Comparison of ENCODE assay signal across 16 cellular contexts in the genomic region with DNA sequence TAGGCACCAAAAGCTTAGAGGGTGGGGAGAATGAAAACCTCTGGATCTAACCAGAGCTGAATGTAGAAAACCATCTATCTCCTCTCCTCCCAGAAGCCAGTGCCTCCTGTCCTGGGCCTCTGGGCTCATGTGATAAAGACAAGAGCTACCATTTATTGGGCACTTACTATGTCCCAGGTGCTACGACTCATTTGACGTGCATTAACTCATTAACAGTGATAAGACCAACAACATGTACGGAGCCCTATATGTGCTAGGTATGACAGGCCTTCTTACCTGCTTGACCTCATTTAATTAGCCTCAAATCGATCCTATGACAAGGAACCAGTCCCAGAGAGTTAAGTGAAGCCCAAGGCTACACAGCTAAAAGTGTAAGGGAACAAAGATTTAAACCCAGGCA. TPM values are rescaled to one million over a fixed set of nuclear protein-coding genes. Genes with fewer than 3 reads are reported as not detected.
DNase-seq lines count a peak whose midpoint lies in the region; ATAC-seq and TF ChIP-seq lines count a peak whose summit lies in the region.
"Had no signal": no experiment of that assay in that cellular context is flagged by ENCODE, and none has a peak within 500 bp of the region (broad histone marks: within the 10 kb centered on the region; RNA-seq: fewer than 3 reads in every experiment).

No MANE protein-coding gene starts in this region.

- TF ChIP-seq POLR2A in prostate gland (IDR thresholded peaks at IDR 0.05), result no peak

- POLR2A ChIA-PET in HEK293 (lab: Yijun Ruan, JAX), result interaction anchor here (0.9 kb wide), 1 partner anchor 17 kb away, joined by 3 read pairs; no protein-coding TSS in a partner anchor

- H3K27me3 Mint-ChIP-seq in effector memory CD8-positive, alpha-beta T cell, result no peaks in the 10 kb centered on the region
- H3K27me3 Mint-ChIP-seq in type B pancreatic cell, result no peaks in the 10 kb centered on the region

- peak overlapping the region; percentile 48 for H3K27ac ChIP-seq in ACC112 (ENCODE audit: low read depth, low read length)
- H3K27ac ChIP-seq in HEK293 (ENCODE audit: extremely low read depth, low read depth, low read length), result no peak overlapping the region
- H3K27ac ChIP-seq in prostate gland, result peak overlapping the region; percentile 73 to 74
- H3K27ac ChIP-seq: BLaER1 treated with 17β-estradiol and CSF1 and Interleukin-3, amounts not matched to agents 10 nM and 100 nM had no signal

- TF ChIP-seq CTCF in HEK293 (tag by site-specific recombination; IDR thresholded peaks at IDR 0.05) (no peak), prostate gland (IDR thresholded peaks at IDR 0.05) (no peak), type B pancreatic cell (conservative IDR thresholded peaks at IDR 0.05) (no peak)

- CTCF ChIA-PET in HEK293 (lab: Yijun Ruan, JAX), result interaction anchor here (0.7 to 1.2 kb wide), 4 partner anchors 20 to 196 kb away, joined by 3 to 4 read pairs (median 3); no protein-coding TSS in a partner anchor

- H3K9me3 ChIP-seq in HEK293 (ENCODE audit: control insufficient read depth, insufficient read depth, low read depth, low read length), result no peaks in the 10 kb centered on the region
- no peaks in the 10 kb centered on the region for H3K9me3 ChIP-seq in prostate gland
- H3K9me3 ChIP-seq: BLaER1 treated with 17β-estradiol and CSF1 and Interleukin-3, amounts not matched to agents 10 nM and 100 nM; MG63; SK-N-SH had no signal

- H3K27ac Mint-ChIP-seq in effector memory CD8-positive, alpha-beta T cell, result peak overlapping the region; percentile 91 to 95
- no peak overlapping the region for H3K27ac Mint-ChIP-seq in type B pancreatic cell

- H3K4me3 Mint-ChIP-seq in effector memory CD8-positive, alpha-beta T cell, result peak overlapping the region in 1 of 2 donors; percentile 33
- H3K4me3 Mint-ChIP-seq in type B pancreatic cell, result no peak overlapping the region

- intact Hi-C loops in prostate gland (cut with DNase I), result no loop called here

- H3K27me3 ChIP-seq in ACC112 (ENCODE audit: insufficient read depth, low read length) (no peaks in the 10 kb centered on the region), prostate gland (replicated peaks; ENCODE audit: insufficient read depth) (no peaks in the 10 kb centered on the region)
- H3K27me3 ChIP-seq: BLaER1 treated with 17β-estradiol and CSF1 and Interleukin-3, amounts not matched to agents 10 nM and 100 nM; MG63 had no signal

- peaks cover 89% of the 10 kb centered on the region for H3K79me2 ChIP-seq in ACC112 (ENCODE audit: control insufficient read depth, insufficient read depth, low read length, unreplicated experiment)

- H3K4me3 ChIP-seq in ACC112 (ENCODE audit: low read depth, low read length), result no peak overlapping the region
- H3K4me3 ChIP-seq in HEK293 (ENCODE audit: low read depth, low read length), result no peak overlapping the region
- H3K4me3 ChIP-seq in prostate gland, result no peak overlapping the region
- H3K4me3 ChIP-seq: BLaER1 treated with 17β-estradiol and CSF1 and Interleukin-3, amounts not matched to agents 10 nM and 100 nM; MG63 had no signal

- peaks cover 71 to 77% of the 10 kb centered on the region in 2 donors for H3K4me1 Mint-ChIP-seq in effector memory CD8-positive, alpha-beta T cell (ENCODE audit: low read depth in 2 of 2)
- H3K4me1 Mint-ChIP-seq in type B pancreatic cell (ENCODE audit: unreplicated experiment), result peaks cover 52% of the 10 kb centered on the region

- H3K9me3 Mint-ChIP-seq in effector memory CD8-positive, alpha-beta T cell, result no peaks in the 10 kb centered on the region
- peaks cover 3% of the 10 kb centered on the region for H3K9me3 Mint-ChIP-seq in type B pancreatic cell

- 82% methylated on average over 4 of the region's 4 CpGs for WGBS in prostate gland

- peaks cover 18% of the 10 kb centered on the region for H3K36me3 Mint-ChIP-seq in effector memory CD8-positive, alpha-beta T cell (ENCODE audit: insufficient read depth)
- peaks cover 8% of the 10 kb centered on the region for H3K36me3 Mint-ChIP-seq in type B pancreatic cell

- H2AFZ ChIP-seq in ACC112 (ENCODE audit: low read length, unreplicated experiment), result no peak overlapping the region

- no peak for DNase-seq in effector memory CD8-positive, alpha-beta T cell
- DNase-seq in prostate gland (ENCODE audit: low spot score) (no peak), glomerular visceral epithelial cell (ENCODE audit: extremely low spot score) (no peak), type B pancreatic cell (ENCODE audit: extremely low spot score, unreplicated experiment) (no peak)
- no peak for DNase-seq in activated effector memory CD4-positive, alpha-beta T cell treated with Interleukin-2 at 50 U/mL for 16 hours
- DNase-seq: activated CD4-positive, alpha-beta T cell treated with anti-CD3 and anti-CD28 coated beads, Interleukin-2, amount 50 U/mL, for 1 hour; cortex of kidney; EL; kidney glomerular epithelial cell; NCI-H2171; SK-N-SH had no signal

- ATAC-seq in effector memory CD8-positive, alpha-beta T cell (replicated peaks), result no peak
- no peak for ATAC-seq in HG02870 (IDR thresholded peaks at IDR 0.05; ENCODE audit: unreplicated experiment)

- peaks cover 44% of the 10 kb centered on the region for H3K4me1 ChIP-seq in ACC112 (ENCODE audit: control insufficient read depth, insufficient read depth, low read length, unreplicated experiment)
- H3K4me1 ChIP-seq in HEK293 (ENCODE audit: control insufficient read depth, insufficient read depth, low read length), result peaks cover 13% of the 10 kb centered on the region
- H3K4me1 ChIP-seq in prostate gland (replicated peaks), result peaks cover 33% of the 10 kb centered on the region

- H3K36me3 ChIP-seq in ACC112 (ENCODE audit: insufficient read depth, low read length), result peaks cover 3% of the 10 kb centered on the region; the same call in 1 of the 2 replicates
- H3K36me3 ChIP-seq in HEK293 (ENCODE audit: control insufficient read depth in 2 of 2, insufficient read depth in 1 of 2, low read length in 2 of 2), result peaks cover 0 to 6% of the 10 kb centered on the region in 2 experiments; a peak in 1 of 3 replicates
- no peaks in the 10 kb centered on the region for H3K36me3 ChIP-seq in prostate gland

TF ChIP-seq in HEK293, 187 proteins besides CTCF, POLR2A, EP300 and RAD21:
- TF ChIP-seq ZNF138 (tag by site-specific recombination; IDR thresholded peaks at IDR 0.05; ENCODE audit: borderline replicate concordance), result no peak
- TF ChIP-seq ZNF664 (tag by site-specific recombination; IDR thresholded peaks at IDR 0.05), result peak; percentile 84

RNA-seq across cellular contexts. Expression of gene CAPZB, which starts 19.7 kb away (rescaled TPM):
- total RNA-seq in prostate gland (100 to 1,000 TPM; 139 to 150 TPM), type B pancreatic cell (ENCODE audit: low replicate concordance) (264 and 286 TPM in 2 replicates)
